In genomic region chr19:7914099-7914498, GRCh38 we compare ENCODE assay signal across 26 cellular contexts. TPM values are rescaled to one million over a fixed set of nuclear protein-coding genes. Genes with fewer than 3 reads are reported as not detected.
"Had no signal": no experiment of that assay in that cellular context is flagged by ENCODE, and none has a peak within 500 bp of the region (broad histone marks: within the 10 kb centered on the region; RNA-seq: fewer than 3 reads in every experiment).

No MANE protein-coding gene starts in this region.

- H3K27me3 ChIP-seq: SJCRH30 had no signal

- H3K4me3 ChIP-seq: ascending aorta, body of pancreas, SJCRH30 had no signal

- H3K4me1 ChIP-seq: SJCRH30 had no signal

- ATAC-seq: activated CD8-positive, alpha-beta memory T cell treated with anti-CD3 and anti-CD28 coated beads, Interleukin-2, amount 10 ng/mL, durations not matched to agents 7 days and 5 days; body of pancreas; Panc1 had no signal

- H3K9me3 ChIP-seq: ascending aorta, body of pancreas, SJCRH30 had no signal

- H3K27ac ChIP-seq: ascending aorta, body of pancreas, SJCRH30 had no signal

- H3K36me3 ChIP-seq: SJCRH30 had no signal

- DNase-seq: activated B cell treated with CpG ODN at 0.5 μM for 24 hours; activated CD4-positive, alpha-beta T cell treated with anti-CD3 and anti-CD28 coated beads for 1 hour; activated CD4-positive, alpha-beta T cell treated with anti-CD3 and anti-CD28 coated beads, Interleukin-2, amount 10 ng/mL, durations not matched to agents 24 days and 14 days; activated CD4-positive, alpha-beta T cell treated with anti-CD3 and anti-CD28 coated beads, Interleukin-2, amount 50 U/mL, for 48 hours; activated CD8-positive, alpha-beta memory T cell treated with anti-CD3 and anti-CD28 coated beads, Interleukin-2, amount 10 ng/mL, durations not matched to agents 7 days and 5 days; activated effector memory CD4-positive, alpha-beta T cell treated with Interleukin-2 at 50 U/mL for 16 hours; activated naive CD4-positive, alpha-beta T cell; activated T-cell treated with anti-CD3 and anti-CD28 coated beads, Interleukin-2, amount 50 U/mL, for 24 hours; amniotic stem cell; Karpas-422; MM.1S; NCI-H1105; NCI-H1436; NCI-H1694 treated with DMSO at 0.1 percent for 48 hours; NCI-H2029 treated with DMSO at 0.1 percent for 48 hours; NCI-H345; NCI-H510A; NCI-H526 treated with DMSO at 0.1 percent for 48 hours; Right ventricle myocardium superior; RPMI8226; SJCRH30 had no signal

RNA-seq across cellular contexts. Expression of gene TGFBR3L, which starts 0.5 kb away (rescaled TPM):
- total RNA-seq: activated B cell treated with CpG ODN at 0.5 μM for 24 hours, SJCRH30 had no signal

RNA-seq across cellular contexts. Expression of gene CTXN1, which starts 11.8 kb away (rescaled TPM):
- total RNA-seq: activated B cell treated with CpG ODN at 0.5 μM for 24 hours, ascending aorta had no signal

RNA-seq across cellular contexts. Expression of gene LRRC8E, which starts 25.8 kb away (rescaled TPM):
- total RNA-seq: activated B cell treated with CpG ODN at 0.5 μM for 24 hours; activated CD4-positive, alpha-beta T cell treated with anti-CD3 and anti-CD28 coated beads, Interleukin-2, amount 10 ng/mL, durations not matched to agents 24 days and 14 days; activated CD8-positive, alpha-beta memory T cell treated with anti-CD3 and anti-CD28 coated beads, Interleukin-2, amount 10 ng/mL, durations not matched to agents 7 days and 5 days; activated T-helper 1 cell treated with anti-CD3 and anti-CD28 coated beads, Interleukin-12 subunit alpha, Interleukin-12 subunit beta, Interleukin-2, Interleukin-4 antibody, amounts not matched to agents 30 ng/mL and 10 ng/mL and 1 ng/mL, durations not matched to agents 14 hours and 24 hours and 36 hours; ascending aorta; OCI-LY7 had no signal
